In the genomic region with DNA sequence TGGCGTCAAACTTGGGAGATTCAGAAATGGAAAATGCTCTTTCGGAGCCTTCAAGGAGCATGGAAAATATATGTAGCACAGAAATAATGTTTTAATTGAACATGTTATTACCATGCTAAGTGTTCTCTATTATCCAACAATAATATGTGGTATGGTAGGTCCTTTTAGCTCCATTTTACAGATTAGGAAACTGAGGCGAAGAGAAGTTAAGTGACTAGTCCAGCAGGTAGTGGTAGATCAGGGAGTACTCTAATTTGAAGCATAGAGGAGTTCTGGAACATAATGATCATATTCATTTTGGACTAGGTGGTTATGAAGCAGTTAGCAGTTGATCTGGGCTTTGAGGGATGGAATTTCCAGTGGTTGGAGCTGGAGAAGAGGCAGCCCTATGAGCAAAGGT, we compare ENCODE assay signal across 8 cellular contexts. TPM values are rescaled to one million over a fixed set of nuclear protein-coding genes. Genes with fewer than 3 reads are reported as not detected.
DNase-seq lines count a peak whose midpoint lies in the region; ATAC-seq and TF ChIP-seq lines count a peak whose summit lies in the region.

No MANE protein-coding gene starts in this region.

- no peak overlapping the region for H2AK5ac ChIP-seq in IMR-90 (ENCODE audit: low read depth, low read length)

- H3K36me3 ChIP-seq in IMR-90 (ENCODE audit: control insufficient read depth, insufficient read depth, low read length): no peaks in the 10 kb centered on the region

- H3K27ac Mint-ChIP-seq in central memory CD8-positive, alpha-beta T cell (ENCODE audit: low read depth): peak overlapping the region; percentile 76
- peak overlapping the region in 9 of 10 donors; percentile 46 to 94 (median 90) for H3K27ac Mint-ChIP-seq in naive thymus-derived CD8-positive, alpha-beta T cell

- DNase-seq in AG09309 (ENCODE audit: low read depth) (no peak), IMR-90 (no peak), EL (no peak), NCI-H1436 (lab: John Stamatoyannopoulos, UW) (no peak), anterior cingulate cortex (lab: John Stamatoyannopoulos, UW) (no peak)
- no peak for DNase-seq in central memory CD8-positive, alpha-beta T cell (ENCODE audit: low spot score in 2 of 2)
- no peak for DNase-seq in naive thymus-derived CD8-positive, alpha-beta T cell
- no peak for DNase-seq in activated CD8-positive, alpha-beta memory T cell treated with anti-CD3 and anti-CD28 coated beads, Interleukin-2, amount 50 U/mL, for 48 hours

- H3K27me3 ChIP-seq in IMR-90 (ENCODE audit: control insufficient read depth, insufficient read depth, low read length): no peaks in the 10 kb centered on the region

- no peak overlapping the region for H3K27ac ChIP-seq in IMR-90 (ENCODE audit: insufficient read depth, low read length)

- H2BK20ac ChIP-seq in IMR-90 (ENCODE audit: low read depth, low read length): no peak overlapping the region

- no peak overlapping the region for H4K91ac ChIP-seq in IMR-90 (ENCODE audit: insufficient read depth, low read depth, low read length)

- H3K4me2 ChIP-seq in IMR-90 (ENCODE audit: low read depth, low read length): peak overlapping the region; percentile 90

- H2BK120ac ChIP-seq in IMR-90 (ENCODE audit: low read depth, low read length): no peak overlapping the region

- H3K27me3 Mint-ChIP-seq in central memory CD8-positive, alpha-beta T cell: no peaks in the 10 kb centered on the region
- no peaks in the 10 kb centered on the region for H3K27me3 Mint-ChIP-seq in naive thymus-derived CD8-positive, alpha-beta T cell

- H3K9me3 Mint-ChIP-seq in central memory CD8-positive, alpha-beta T cell: no peaks in the 10 kb centered on the region
- H3K9me3 Mint-ChIP-seq in naive thymus-derived CD8-positive, alpha-beta T cell: peaks cover 0 to 9% (median 0%) of the 10 kb centered on the region in 9 donors

- no peak for TF ChIP-seq RAD21 in IMR-90 (IDR thresholded peaks at IDR 0.05; ENCODE audit: low read length)

- H3K4me1 ChIP-seq in IMR-90 (ENCODE audit: control insufficient read depth, insufficient read depth, low read length): no peaks in the 10 kb centered on the region

- in situ Hi-C loops in IMR-90 (cut with MboI; ENCODE audit: low sequenced_read_pairs): no loop called here

- CTCF ChIA-PET in IMR-90 (lab: Yijun Ruan, JAX): no interaction called here

- H4K5ac ChIP-seq in IMR-90 (ENCODE audit: low read depth, low read length): no peak overlapping the region

- TF ChIP-seq CTCF in AG09309 (IDR thresholded peaks at IDR 0.05; ENCODE audit: control insufficient read depth, insufficient read depth, low read depth, low read length, missing control alignments) (no peak), IMR-90 (conservative IDR thresholded peaks at IDR 0.05; ENCODE audit: low read depth, low read length) (no peak)

- peaks cover 15% of the 10 kb centered on the region for H3K36me3 Mint-ChIP-seq in central memory CD8-positive, alpha-beta T cell (ENCODE audit: insufficient read depth)
- no peaks in the 10 kb centered on the region for H3K36me3 Mint-ChIP-seq in naive thymus-derived CD8-positive, alpha-beta T cell

- H2AFZ ChIP-seq in IMR-90 (replicated peaks; ENCODE audit: low read length, poor library complexity): no peak overlapping the region

- H3K9ac ChIP-seq in IMR-90 (ENCODE audit: low read depth, low read length): no peak overlapping the region

- BruUV-seq in IMR-90 (replicated peaks; lab: Mats Ljungman, UMichigan): no TSS peak

- no peak overlapping the region for H2BK5ac ChIP-seq in IMR-90 (ENCODE audit: low read depth, low read length, poor library complexity, severe bottlenecking)

- intact Hi-C loops in IMR-90 (cut with micrococcal nuclease): loop anchor here (5.0 kb wide), 1 partner anchor 530 kb away; no protein-coding TSS in a partner anchor

- H3K9me1 ChIP-seq in IMR-90 (ENCODE audit: insufficient read depth, low read length): peaks cover 5% of the 10 kb centered on the region

- peak overlapping the region; percentile 89 for H3K4me3 Mint-ChIP-seq in central memory CD8-positive, alpha-beta T cell
- H3K4me3 Mint-ChIP-seq in naive thymus-derived CD8-positive, alpha-beta T cell: peak overlapping the region; percentile 92 to 98 (median 94)

- H3K18ac ChIP-seq in IMR-90 (ENCODE audit: low read depth, low read length): no peak overlapping the region

- POLR2A ChIA-PET in IMR-90 (lab: Charles Lee; ENCODE audit: unreplicated experiment): no interaction called here
- POLR2A ChIA-PET in naive thymus-derived CD8-positive, alpha-beta T cell (lab: Charles Lee): interaction anchor here (1.0 kb wide), 1 partner anchor 521 kb away, joined by 3 read pairs; a partner anchor contains a TSS

- no peaks in the 10 kb centered on the region; the same call in 1 of the 2 replicates for H4K20me1 ChIP-seq in IMR-90 (ENCODE audit: insufficient read depth, low read length)

- H3K23ac ChIP-seq in IMR-90 (ENCODE audit: low read depth, low read length): 0 out of 2 replicates have a peak overlapping the region, but pooled peaks have one; percentile 19

- no peaks in the 10 kb centered on the region for H3K9me3 ChIP-seq in IMR-90 (ENCODE audit: control insufficient read depth, insufficient read depth, low read length)

- H4K8ac ChIP-seq in IMR-90 (ENCODE audit: low read depth in 2 of 2, low read length in 2 of 2): no peak overlapping the region

- H3K4me3 ChIP-seq in AG09309 (ENCODE audit: control insufficient read depth, low read depth, low read length) (peak overlapping the region; percentile 82), IMR-90 (ENCODE audit: insufficient read depth, low read depth, low read length) (peak overlapping the region; percentile 75)

- H2BK15ac ChIP-seq in IMR-90 (ENCODE audit: low read depth, low read length): no peak overlapping the region

- H3K4me1 Mint-ChIP-seq in central memory CD8-positive, alpha-beta T cell: peaks cover 77% of the 10 kb centered on the region
- H3K4me1 Mint-ChIP-seq in naive thymus-derived CD8-positive, alpha-beta T cell: peaks cover 28 to 69% (median 58%) of the 10 kb centered on the region in 4 donors

- TF ChIP-seq POLR2A in IMR-90 (IDR thresholded peaks at IDR 0.05; ENCODE audit: low read depth, low read length): no peak

- no peak for ATAC-seq in IMR-90 (ENCODE audit: low read depth)
- no peak for ATAC-seq in central memory CD8-positive, alpha-beta T cell (replicated peaks; ENCODE audit: extremely low read depth, poor library complexity, severe bottlenecking)
- ATAC-seq in naive thymus-derived CD8-positive, alpha-beta T cell: no peak

- H3K56ac ChIP-seq in IMR-90 (ENCODE audit: extremely low read depth, insufficient read depth, low read length): no peak overlapping the region

- no CpG with 5 or more reads among the region's 3 CpGs for WGBS in IMR-90 (ENCODE audit: extremely low coverage in 2 of 2, insufficient read length in 1 of 2), 2 experiments

- dilution Hi-C loops in IMR-90 (cut with HindIII; ENCODE audit: low sequenced_read_pairs, unreplicated experiment): no loop called here

- H3K79me1 ChIP-seq in IMR-90 (ENCODE audit: low read depth in 1 of 2, low read length in 2 of 2): peaks cover 23 to 29% of the 10 kb centered on the region in 2 experiments

- no peak overlapping the region for H3K14ac ChIP-seq in IMR-90 (replicated peaks; ENCODE audit: low read depth, low read length)

- H3K4ac ChIP-seq in IMR-90 (ENCODE audit: low read depth, low read length): no peak overlapping the region

- no peak overlapping the region for H2AK9ac ChIP-seq in IMR-90 (replicated peaks; ENCODE audit: low read depth, low read length, poor library complexity)

TF ChIP-seq in IMR-90, 13 proteins besides CTCF, POLR2A, EP300 and RAD21:
- TF ChIP-seq SMC3 (IDR thresholded peaks at IDR 0.05; ENCODE audit: low read depth, low read length) (no peak), CHD1 (IDR thresholded peaks at IDR 0.05; ENCODE audit: low read depth, low read length) (no peak), BHLHE40 (IDR thresholded peaks at IDR 0.05; ENCODE audit: low read depth, low read length) (no peak), RFX5 (IDR thresholded peaks at IDR 0.05; ENCODE audit: low read depth, low read length) (no peak), NFE2L2 (IDR thresholded peaks at IDR 0.05; ENCODE audit: low read depth, low read length) (no peak), MAZ (IDR thresholded peaks at IDR 0.05; ENCODE audit: borderline replicate concordance, low read depth, low read length) (no peak), RCOR1 (IDR thresholded peaks at IDR 0.05; ENCODE audit: insufficient replicate concordance, low read length) (no peak), MAFK (IDR thresholded peaks at IDR 0.05; ENCODE audit: low read depth, low read length) (no peak), CEBPB (IDR thresholded peaks at IDR 0.05; ENCODE audit: low read depth, low read length) (no peak), MXI1 (IDR thresholded peaks at IDR 0.05; ENCODE audit: borderline replicate concordance, low read depth, low read length) (no peak), FOS (IDR thresholded peaks at IDR 0.05; ENCODE audit: low read depth, low read length) (no peak)
- TF ChIP-seq, protein P1, sequence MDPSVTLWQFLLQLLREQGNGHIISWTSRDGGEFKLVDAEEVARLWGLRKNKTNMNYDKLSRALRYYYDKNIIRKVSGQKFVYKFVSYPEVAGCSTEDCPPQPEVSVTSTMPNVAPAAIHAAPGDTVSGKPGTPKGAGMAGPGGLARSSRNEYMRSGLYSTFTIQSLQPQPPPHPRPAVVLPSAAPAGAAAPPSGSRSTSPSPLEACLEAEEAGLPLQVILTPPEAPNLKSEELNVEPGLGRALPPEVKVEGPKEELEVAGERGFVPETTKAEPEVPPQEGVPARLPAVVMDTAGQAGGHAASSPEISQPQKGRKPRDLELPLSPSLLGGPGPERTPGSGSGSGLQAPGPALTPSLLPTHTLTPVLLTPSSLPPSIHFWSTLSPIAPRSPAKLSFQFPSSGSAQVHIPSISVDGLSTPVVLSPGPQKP (IDR thresholded peaks at IDR 0.05; ENCODE audit: borderline replicate concordance, low read depth, low read length): no peak
- TF ChIP-seq, protein P2, sequence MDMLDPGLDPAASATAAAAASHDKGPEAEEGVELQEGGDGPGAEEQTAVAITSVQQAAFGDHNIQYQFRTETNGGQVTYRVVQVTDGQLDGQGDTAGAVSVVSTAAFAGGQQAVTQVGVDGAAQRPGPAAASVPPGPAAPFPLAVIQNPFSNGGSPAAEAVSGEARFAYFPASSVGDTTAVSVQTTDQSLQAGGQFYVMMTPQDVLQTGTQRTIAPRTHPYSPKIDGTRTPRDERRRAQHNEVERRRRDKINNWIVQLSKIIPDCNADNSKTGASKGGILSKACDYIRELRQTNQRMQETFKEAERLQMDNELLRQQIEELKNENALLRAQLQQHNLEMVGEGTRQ (IDR thresholded peaks at IDR 0.05; ENCODE audit: low read depth, low read length): no peak

RNA-seq across cellular contexts. Expression of a gene that starts 1.1 kb away (rescaled TPM):
- total RNA-seq in IMR-90 (2012; rRNA removed): 1.6 and 2.8 TPM in 2 replicates
- polyA plus RNA-seq in IMR-90 (2012; rRNA removed): 16.0 and 18.3 TPM in 2 replicates
- 12.5 and 15.4 TPM in 2 replicates for polyA plus RNA-seq in IMR-90 (2012; cell fraction: cytosol; rRNA removed)
- 3.4 and 11.0 TPM in 2 replicates for polyA plus RNA-seq in IMR-90 (2012; cell fraction: nucleus; rRNA removed; ENCODE audit: low replicate concordance)
- total RNA-seq in naive thymus-derived CD8-positive, alpha-beta T cell: 10 to 100 TPM; 16.2 to 18.4 TPM
- polyA plus RNA-seq in naive thymus-derived CD8-positive, alpha-beta T cell: 100 to 1,000 TPM in 1 of 3 donors, 10 to 100 TPM in 2; 33.1 to 425 (median 38.0) TPM
